Comparison of ENCODE assay signal across 24 cellular contexts in genomic region chr6:132411296-132411695, GRCh38. TPM values are rescaled to one million over a fixed set of nuclear protein-coding genes. Genes with fewer than 3 reads are reported as not detected.
"Had no signal": no experiment of that assay in that cellular context is flagged by ENCODE, and none has a peak within 500 bp of the region (broad histone marks: within the 10 kb centered on the region; RNA-seq: fewer than 3 reads in every experiment).

No MANE protein-coding gene starts in this region.

- H3K4me3 Mint-ChIP-seq: naive thymus-derived CD4-positive, alpha-beta T cell; natural killer cell treated with Interleukin-12 subunit alpha and Interleukin-12 subunit beta and Interleukin-15 and Interleukin-18, amount 100 ng/mL, for 72 hours; stimulated activated naive B cell treated with anti-CD40 and anti-IgM and Interleukin-4, amounts not matched to agents 10 μg/mL and 1 μg/mL and 100 μg/mL, for 72 hours; type B pancreatic cell had no signal

- H3K27ac ChIP-seq: left ventricle myocardium inferior, ovary, prostate gland, skin epidermis, stomach, suprapubic skin, thoracic aorta, tibial artery, uterus had no signal

- H3K4me1 ChIP-seq: left ventricle myocardium inferior, prostate gland, stomach, suprapubic skin, tibial artery, uterus had no signal

- H3K36me3 Mint-ChIP-seq: naive thymus-derived CD4-positive, alpha-beta T cell; natural killer cell treated with Interleukin-12 subunit alpha and Interleukin-12 subunit beta and Interleukin-15 and Interleukin-18, amount 100 ng/mL, for 72 hours; type B pancreatic cell had no signal

- H3K27ac Mint-ChIP-seq: naive thymus-derived CD4-positive, alpha-beta T cell; natural killer cell treated with Interleukin-12 subunit alpha and Interleukin-12 subunit beta and Interleukin-15 and Interleukin-18, amount 100 ng/mL, for 72 hours; stimulated activated naive B cell treated with anti-CD40 and anti-IgM and Interleukin-4, amounts not matched to agents 10 μg/mL and 1 μg/mL and 100 μg/mL, for 72 hours; type B pancreatic cell had no signal

- DNase-seq: hippocampal formation; left ventricle myocardium inferior; midbrain; naive thymus-derived CD4-positive, alpha-beta T cell; ovary; retina; right cardiac atrium; stimulated activated CD4-positive, alpha-beta T cell treated with anti-CD3 and anti-CD28 coated beads, Interleukin-12 subunit alpha, Interleukin-12 subunit beta, amount 100 ng/mL, for 4 hours; stimulated activated CD4-positive, alpha-beta T cell treated with anti-CD3 and anti-CD28 coated beads, Interleukin-15, amount 100 ng/mL, for 24 hours; stimulated activated CD4-positive, alpha-beta T cell treated with anti-CD3 and anti-CD28 coated beads, Interleukin-2, amount 100 ng/mL, for 24 hours; stimulated activated CD4-positive, alpha-beta T cell treated with anti-CD3 and anti-CD28 coated beads, Interleukin-4, amount 100 ng/mL, for 1 hour; stimulated activated naive B cell treated with anti-CD40 and anti-IgM and Interleukin-4, amounts not matched to agents 10 μg/mL and 1 μg/mL and 100 μg/mL, for 72 hours; stimulated activated naive CD8-positive, alpha-beta T cell treated with anti-CD3 and anti-CD28 coated beads, Interleukin-15, Interleukin-2, amounts not matched to agents 100 U/mL and 50 U/mL, for 24 hours; stomach; tibial artery; uterus had no signal

- H3K36me3 ChIP-seq: left ventricle myocardium inferior, ovary, prostate gland, stomach, suprapubic skin, thoracic aorta, tibial artery, uterus had no signal

- H3K9me3 ChIP-seq: mucosa of descending colon, prostate gland, suprapubic skin, thoracic aorta, tibial artery, uterus had no signal

- H3K4me3 ChIP-seq: left ventricle myocardium inferior, lung, mucosa of descending colon, ovary, prostate gland, skin epidermis, stomach, suprapubic skin, thoracic aorta, tibial artery, uterus had no signal

- H3K9me3 Mint-ChIP-seq: natural killer cell treated with Interleukin-12 subunit alpha and Interleukin-12 subunit beta and Interleukin-15 and Interleukin-18, amount 100 ng/mL, for 72 hours; type B pancreatic cell had no signal

- H3K4me1 Mint-ChIP-seq: naive thymus-derived CD4-positive, alpha-beta T cell had no signal

- H3K27me3 ChIP-seq: ovary, stomach, suprapubic skin, tibial artery, uterus had no signal

RNA-seq across cellular contexts. Expression of gene MOXD1, which starts 10.0 kb away (rescaled TPM):
- total RNA-seq: naive thymus-derived CD4-positive, alpha-beta T cell had no signal
- polyA plus RNA-seq: naive thymus-derived CD4-positive, alpha-beta T cell had no signal
